In genomic region chr4:12846368-12846767, GRCh38 we compare ENCODE assay signal across 18 cellular contexts.
DNase-seq lines count a peak whose midpoint lies in the region; ATAC-seq and TF ChIP-seq lines count a peak whose summit lies in the region.
"Had no signal": no experiment of that assay in that cellular context is flagged by ENCODE, and none has a peak within 500 bp of the region (broad histone marks: within the 10 kb centered on the region; RNA-seq: fewer than 3 reads in every experiment).

No MANE protein-coding gene starts in this region.

- H3K36me3 ChIP-seq in upper lobe of left lung: no peaks in the 10 kb centered on the region

- peak; percentile 66 for DNase-seq in DMS53 treated with DMSO at 0.1 percent for 48 hours (lab: John Stamatoyannopoulos, UW; ENCODE audit: unreplicated experiment)
- peak in 2 of 3 experiments; percentile 46 to 77 for DNase-seq in NCI-H1417 (lab: John Stamatoyannopoulos, UW)
- peak; percentile 75 for DNase-seq in NCI-H69 (lab: John Stamatoyannopoulos, UW)
- peak; percentile 47 for DNase-seq in left kidney (ENCODE audit: low read depth, low spot score)
- no peak for DNase-seq in upper lobe of left lung
- DNase-seq: ACHN; Calu3; CD4-positive, CD25-positive, alpha-beta regulatory T cell; DMS79 treated with DMSO at 0.1 percent for 48 hours; HCEC 1CT; MM.1S; NCI-H1694; NCI-H526 treated with DMSO at 0.1 percent for 48 hours; SIG-M5; T-helper 2 cell had no signal

- no peak overlapping the region for H3K4me3 ChIP-seq in upper lobe of left lung

- no peaks in the 10 kb centered on the region for H3K27me3 ChIP-seq in upper lobe of left lung

- TF ChIP-seq CTCF in upper lobe of left lung (IDR thresholded peaks at IDR 0.05): no peak

- no peak overlapping the region for H3K27ac ChIP-seq in upper lobe of left lung
- H3K27ac ChIP-seq: KMS-11 had no signal

- TF ChIP-seq POLR2A in upper lobe of left lung (IDR thresholded peaks at IDR 0.05): no peak

- 35 to 38% methylated on average over 4 of the region's 4 CpGs for WGBS in upper lobe of left lung, 2 donors

- no peak for ATAC-seq in upper lobe of left lung (ENCODE audit: low FRiP score in 2 of 2)
- no peak for ATAC-seq in HG03025 (IDR thresholded peaks at IDR 0.05; ENCODE audit: low FRiP score, unreplicated experiment)
- ATAC-seq in HG03442 (IDR thresholded peaks at IDR 0.05; ENCODE audit: unreplicated experiment): no peak

- H3K9me3 ChIP-seq in upper lobe of left lung: no peaks in the 10 kb centered on the region

- no peaks in the 10 kb centered on the region for H3K4me1 ChIP-seq in upper lobe of left lung

- TF ChIP-seq EP300 in upper lobe of left lung (IDR thresholded peaks at IDR 0.05): no peak

Comparison
In these comparisons a context has a peak if more than half of its experiments do, and no peak if none do; other contexts are left out.
1. DNase-seq: peak in DMS53 treated with DMSO at 0.1 percent for 48 hours (single experiment), NCI-H1417 (2 of 3), NCI-H69 (single experiment) and left kidney (single experiment); none in upper lobe of left lung (0 of 2).